Comparison of ENCODE assay signal across 8 cellular contexts in the genomic region with DNA sequence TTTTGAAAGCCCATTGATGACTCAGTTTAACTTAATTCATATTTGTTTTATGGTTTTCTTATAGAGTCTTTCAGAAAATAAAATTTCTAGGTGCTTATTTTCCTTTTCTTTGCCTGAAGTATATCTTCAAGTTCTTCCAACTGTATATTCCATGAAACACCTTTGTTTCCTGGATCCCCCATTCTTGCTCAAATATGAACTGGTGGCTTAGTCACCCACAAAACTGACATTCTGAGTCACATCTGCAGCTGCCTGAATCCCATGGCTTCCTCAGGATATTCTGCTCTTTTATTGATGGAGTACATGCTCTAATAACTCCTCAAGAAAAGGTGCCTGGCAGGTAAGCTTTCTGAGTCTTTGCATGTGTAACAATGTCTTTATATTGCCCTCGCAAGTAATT. TPM values are rescaled to one million over a fixed set of nuclear protein-coding genes. Genes with fewer than 3 reads are reported as not detected.
A peak's percentile ranks its signal among the peaks of the same experiment; 100 is the strongest.
DNase-seq lines count a peak whose midpoint lies in the region; FAIRE-seq and TF ChIP-seq lines count a peak whose summit lies in the region.
"Not testable (repeated sequence)": the region's sequence is repeated elsewhere in the genome, so short reads cannot be mapped to it uniquely, and the experiment has no call there.
"Had no signal": no experiment of that assay in that cellular context is flagged by ENCODE, and none has a peak within 500 bp of the region (broad histone marks: within the 10 kb centered on the region; RNA-seq: fewer than 3 reads in every experiment).

No MANE protein-coding gene starts in this region.

- not testable (repeated sequence) for H3K9me3 ChIP-seq in SK-N-SH; mammary epithelial cell (replicated peaks; ENCODE audit: insufficient read depth, low read length)

- TF ChIP-seq EP300 in SK-N-SH (IDR thresholded peaks at IDR 0.05; ENCODE audit: borderline replicate concordance in 1 of 2, low read depth in 1 of 2, low read length in 1 of 2) = not testable (repeated sequence)

- H3K4me1 ChIP-seq in SK-N-SH (ENCODE audit: control insufficient read depth in 1 of 2, insufficient read depth in 2 of 2, low read depth in 1 of 2, low read length in 1 of 2) = not testable (repeated sequence)
- peaks cover 24% of the 10 kb centered on the region for H3K4me1 ChIP-seq in mammary epithelial cell (ENCODE audit: insufficient read depth, low read length)

- not testable (repeated sequence) for BruUV-seq in mammary epithelial cell (replicated peaks; lab: Mats Ljungman, UMichigan)

- H3K4me2 ChIP-seq in SK-N-SH; mammary epithelial cell (ENCODE audit: insufficient read depth, low read depth, low read length): not testable (repeated sequence)

- dilution Hi-C loops in mammary epithelial cell (cut with HindIII; ENCODE audit: low sequenced_read_pairs) = not testable (repeated sequence)

- not testable (repeated sequence) for H2AFZ ChIP-seq in SK-N-SH (ENCODE audit: low read depth); mammary epithelial cell (ENCODE audit: low read depth, low read length)

- not testable (repeated sequence) for H3K9ac ChIP-seq in SK-N-SH; mammary epithelial cell (ENCODE audit: insufficient read depth, low read length)

- H3K27me3 ChIP-seq in SK-N-SH (ENCODE audit: insufficient read depth); mammary epithelial cell (ENCODE audit: insufficient read depth, low read length): not testable (repeated sequence)

- 100% methylated on average over 1 of the region's 1 CpG for WGBS in SK-N-SH (ENCODE audit: low lambda C conversion rate)
- 100% methylated on average over 1 of the region's 1 CpG for WGBS in mammary epithelial cell (ENCODE audit: low coverage, missing lambda C conversion rate)

- intact Hi-C loops in mammary epithelial cell (cut with micrococcal nuclease) = not testable (repeated sequence)

- DNase-seq in ELR (ENCODE audit: low read depth) = peak; percentile 59
- DNase-seq in HT1080 (ENCODE audit: low read depth) = peak; percentile 70
- peak; percentile 12 for DNase-seq in RCC 7860 (ENCODE audit: low spot score)
- not testable (repeated sequence) for DNase-seq in SK-N-SH
- peak; percentile 70 for DNase-seq in mammary epithelial cell
- DNase-seq in fibroblast of mammary gland (ENCODE audit: low read depth) = peak; percentile 30
- peak; percentile 66 for DNase-seq in kidney tubule cell (ENCODE audit: low spot score)

- TF ChIP-seq RAD21 in SK-N-SH (IDR thresholded peaks at IDR 0.05; ENCODE audit: low read length) = not testable (repeated sequence)

- H3K27ac ChIP-seq in SK-N-SH (ENCODE audit: low read depth in 2 of 2, low read length in 1 of 2) = not testable (repeated sequence)
- H3K27ac ChIP-seq in mammary epithelial cell (ENCODE audit: insufficient read depth, low read depth, low read length) = peak overlapping the region; percentile 35

- H4K20me1 ChIP-seq in SK-N-SH (ENCODE audit: insufficient read depth); mammary epithelial cell (ENCODE audit: insufficient read depth, low read length): not testable (repeated sequence)

- in situ Hi-C loops in mammary epithelial cell (cut with MboI; ENCODE audit: low sequenced_read_pairs in 2 of 2) = not testable (repeated sequence)

- not testable (repeated sequence) for H3K9me2 ChIP-seq in SK-N-SH

- H3F3A ChIP-seq in SK-N-SH (replicated peaks; ENCODE audit: insufficient read depth) = peaks cover 11% of the 10 kb centered on the region

- not testable (repeated sequence) for TF ChIP-seq CTCF in SK-N-SH (IDR thresholded peaks at IDR 0.05); mammary epithelial cell (conservative IDR thresholded peaks at IDR 0.05 in 1 of 2, IDR thresholded peaks at IDR 0.05 in 1 of 2; ENCODE audit: extremely low read depth in 1 of 2, insufficient read depth in 1 of 2, low read depth in 1 of 2, low read length in 2 of 2); fibroblast of mammary gland (conservative IDR thresholded peaks at IDR 0.05; ENCODE audit: control insufficient read depth, insufficient read depth, low read depth, low read length)

- H3K4me3 ChIP-seq in SK-N-SH (ENCODE audit: low read depth in 2 of 2, low read length in 1 of 2); mammary epithelial cell (replicated peaks in 1 of 3; ENCODE audit: insufficient read depth in 1 of 3, low read depth in 2 of 3, low read length in 3 of 3); fibroblast of mammary gland (ENCODE audit: control insufficient read depth, low read depth, low read length): not testable (repeated sequence)

- not testable (repeated sequence) for H3K36me3 ChIP-seq in SK-N-SH (replicated peaks in 1 of 2; ENCODE audit: control insufficient read depth in 1 of 2, insufficient read depth in 2 of 2, low read length in 1 of 2); mammary epithelial cell (ENCODE audit: insufficient read depth, low read length)

- CTCF ChIA-PET in SK-N-SH (lab: Yijun Ruan, JAX) = interaction anchor here (2.5 kb wide), 1 partner anchor 77 kb away, joined by 14 read pairs; a partner anchor contains a TSS
- CTCF ChIA-PET in mammary epithelial cell (lab: Charles Lee; ENCODE audit: low non-redundant PET) = not testable (repeated sequence)

- not testable (repeated sequence) for H3K79me2 ChIP-seq in SK-N-SH (ENCODE audit: insufficient read depth); mammary epithelial cell (ENCODE audit: insufficient read depth, low read length)

- peak; percentile 44 for FAIRE-seq in RCC 7860 (lab: Jason Lieb, UNC)

- POLR2A ChIA-PET in SK-N-SH (lab: Yijun Ruan, JAX) = not testable (repeated sequence)

TF ChIP-seq in SK-N-SH, 30 proteins besides CTCF, POLR2A, EP300 and RAD21:
- TF ChIP-seq FOSL2 (IDR thresholded peaks at IDR 0.05; ENCODE audit: borderline replicate concordance, low read depth) = peak; percentile 26; the same call in 1 of the 2 replicates

RNA-seq across cellular contexts. Expression of a gene that starts 32.7 kb away (rescaled TPM):
- total RNA-seq in HT1080 (2014; rRNA removed; shearing (Covaris generic)) = 11.9 and 13.4 TPM in 2 replicates
- polyA plus RNA-seq in HT1080 (2015; cell fraction: cytosol; rRNA removed) = 10.6 and 10.8 TPM in 2 replicates
- 15.5 and 16.0 TPM in 2 replicates for polyA plus RNA-seq in HT1080 (2015; cell fraction: nucleus; rRNA removed)
- polyA plus RNA-seq in SK-N-SH (2012; rRNA removed) (8.9 and 10.1 TPM in 2 replicates), mammary epithelial cell (30.7 TPM)
- polyA plus RNA-seq in SK-N-SH (2012; cell fraction: cytosol; rRNA removed) = 6.2 and 8.1 TPM in 2 replicates
- 12.0 and 14.6 TPM in 2 replicates for polyA plus RNA-seq in SK-N-SH (2012; cell fraction: nucleus; rRNA removed)
- total RNA-seq in mammary epithelial cell = 10 to 100 TPM; 27.2 to 44.5 TPM
- polyA minus RNA-seq in mammary epithelial cell = 30.0 TPM
- polyA plus RNA-seq: CD8-positive, alpha-beta memory T cell had no signal
